In genomic region chr2:196925768-196926561, GRCh38 we compare ENCODE assay signal across 1 cellular context.
TF ChIP-seq lines count a peak whose summit lies in the region.

No MANE protein-coding gene starts in this region.

TF ChIP-seq in HepG2, 621 proteins besides CTCF, POLR2A, EP300 and RAD21 (continued from another document and continues in another):
- TF ChIP-seq ZBTB40 (IDR thresholded peaks at IDR 0.05): no peak
- no peak for TF ChIP-seq ZBTB40 (CRISPR knock-in tag; IDR thresholded peaks at IDR 0.05)
- no peak for TF ChIP-seq U2AF1 (optimal IDR thresholded peaks at IDR 0.05; ENCODE audit: low read depth, low read length)
- 0 out of 2 replicates have a peak, but pooled peaks have one; percentile 23 for TF ChIP-seq TBX2 (CRISPR knock-in tag; IDR thresholded peaks at IDR 0.05; ENCODE audit: borderline replicate concordance)
- TF ChIP-seq CEBPB (IDR thresholded peaks at IDR 0.05; ENCODE audit: borderline replicate concordance, low read depth, low read length): no peak
- TF ChIP-seq KDM3A (CRISPR knock-in tag; IDR thresholded peaks at IDR 0.05; ENCODE audit: low read depth): no peak
- TF ChIP-seq, protein P1, sequence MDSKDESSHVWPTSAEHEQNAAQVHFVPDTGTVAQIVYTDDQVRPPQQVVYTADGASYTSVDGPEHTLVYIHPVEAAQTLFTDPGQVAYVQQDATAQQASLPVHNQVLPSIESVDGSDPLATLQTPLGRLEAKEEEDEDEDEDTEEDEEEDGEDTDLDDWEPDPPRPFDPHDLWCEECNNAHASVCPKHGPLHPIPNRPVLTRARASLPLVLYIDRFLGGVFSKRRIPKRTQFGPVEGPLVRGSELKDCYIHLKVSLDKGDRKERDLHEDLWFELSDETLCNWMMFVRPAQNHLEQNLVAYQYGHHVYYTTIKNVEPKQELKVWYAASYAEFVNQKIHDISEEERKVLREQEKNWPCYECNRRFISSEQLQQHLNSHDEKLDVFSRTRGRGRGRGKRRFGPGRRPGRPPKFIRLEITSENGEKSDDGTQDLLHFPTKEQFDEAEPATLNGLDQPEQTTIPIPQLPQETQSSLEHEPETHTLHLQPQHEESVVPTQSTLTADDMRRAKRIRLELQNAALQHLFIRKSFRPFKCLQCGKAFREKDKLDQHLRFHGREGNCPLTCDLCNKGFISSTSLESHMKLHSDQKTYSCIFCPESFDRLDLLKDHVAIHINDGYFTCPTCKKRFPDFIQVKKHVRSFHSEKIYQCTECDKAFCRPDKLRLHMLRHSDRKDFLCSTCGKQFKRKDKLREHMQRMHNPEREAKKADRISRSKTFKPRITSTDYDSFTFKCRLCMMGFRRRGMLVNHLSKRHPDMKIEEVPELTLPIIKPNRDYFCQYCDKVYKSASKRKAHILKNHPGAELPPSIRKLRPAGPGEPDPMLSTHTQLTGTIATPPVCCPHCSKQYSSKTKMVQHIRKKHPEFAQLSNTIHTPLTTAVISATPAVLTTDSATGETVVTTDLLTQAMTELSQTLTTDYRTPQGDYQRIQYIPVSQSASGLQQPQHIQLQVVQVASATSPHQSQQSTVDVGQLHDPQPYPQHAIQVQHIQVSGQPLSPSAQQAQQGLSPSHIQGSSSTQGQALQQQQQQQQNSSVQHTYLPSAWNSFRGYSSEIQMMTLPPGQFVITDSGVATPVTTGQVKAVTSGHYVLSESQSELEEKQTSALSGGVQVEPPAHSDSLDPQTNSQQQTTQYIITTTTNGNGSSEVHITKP (CRISPR knock-in tag; IDR thresholded peaks at IDR 0.05; ENCODE audit: low read depth): no peak
- TF ChIP-seq, protein P2, sequence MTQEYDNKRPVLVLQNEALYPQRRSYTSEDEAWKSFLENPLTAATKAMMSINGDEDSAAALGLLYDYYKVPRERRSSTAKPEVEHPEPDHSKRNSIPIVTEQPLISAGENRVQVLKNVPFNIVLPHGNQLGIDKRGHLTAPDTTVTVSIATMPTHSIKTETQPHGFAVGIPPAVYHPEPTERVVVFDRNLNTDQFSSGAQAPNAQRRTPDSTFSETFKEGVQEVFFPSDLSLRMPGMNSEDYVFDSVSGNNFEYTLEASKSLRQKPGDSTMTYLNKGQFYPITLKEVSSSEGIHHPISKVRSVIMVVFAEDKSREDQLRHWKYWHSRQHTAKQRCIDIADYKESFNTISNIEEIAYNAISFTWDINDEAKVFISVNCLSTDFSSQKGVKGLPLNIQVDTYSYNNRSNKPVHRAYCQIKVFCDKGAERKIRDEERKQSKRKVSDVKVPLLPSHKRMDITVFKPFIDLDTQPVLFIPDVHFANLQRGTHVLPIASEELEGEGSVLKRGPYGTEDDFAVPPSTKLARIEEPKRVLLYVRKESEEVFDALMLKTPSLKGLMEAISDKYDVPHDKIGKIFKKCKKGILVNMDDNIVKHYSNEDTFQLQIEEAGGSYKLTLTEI (CRISPR knock-in tag; conservative IDR thresholded peaks at IDR 0.05): no peak
- TF ChIP-seq, protein P3, sequence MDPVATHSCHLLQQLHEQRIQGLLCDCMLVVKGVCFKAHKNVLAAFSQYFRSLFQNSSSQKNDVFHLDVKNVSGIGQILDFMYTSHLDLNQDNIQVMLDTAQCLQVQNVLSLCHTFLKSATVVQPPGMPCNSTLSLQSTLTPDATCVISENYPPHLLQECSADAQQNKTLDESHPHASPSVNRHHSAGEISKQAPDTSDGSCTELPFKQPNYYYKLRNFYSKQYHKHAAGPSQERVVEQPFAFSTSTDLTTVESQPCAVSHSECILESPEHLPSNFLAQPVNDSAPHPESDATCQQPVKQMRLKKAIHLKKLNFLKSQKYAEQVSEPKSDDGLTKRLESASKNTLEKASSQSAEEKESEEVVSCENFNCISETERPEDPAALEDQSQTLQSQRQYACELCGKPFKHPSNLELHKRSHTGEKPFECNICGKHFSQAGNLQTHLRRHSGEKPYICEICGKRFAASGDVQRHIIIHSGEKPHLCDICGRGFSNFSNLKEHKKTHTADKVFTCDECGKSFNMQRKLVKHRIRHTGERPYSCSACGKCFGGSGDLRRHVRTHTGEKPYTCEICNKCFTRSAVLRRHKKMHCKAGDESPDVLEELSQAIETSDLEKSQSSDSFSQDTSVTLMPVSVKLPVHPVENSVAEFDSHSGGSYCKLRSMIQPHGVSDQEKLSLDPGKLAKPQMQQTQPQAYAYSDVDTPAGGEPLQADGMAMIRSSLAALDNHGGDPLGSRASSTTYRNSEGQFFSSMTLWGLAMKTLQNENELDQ (CRISPR knock-in tag; IDR thresholded peaks at IDR 0.05; ENCODE audit: borderline replicate concordance): 0 out of 2 replicates have a peak, but pooled peaks have one; percentile 1
- TF ChIP-seq ASH2L (IDR thresholded peaks at IDR 0.05; ENCODE audit: insufficient read length, low read depth, low read length): peak; percentile 92
- no peak for TF ChIP-seq KDM1A (CRISPR knock-in tag; IDR thresholded peaks at IDR 0.05)
- TF ChIP-seq PITX1 (CRISPR knock-in tag; IDR thresholded peaks at IDR 0.05): peak; percentile 32; the same call in 1 of the 2 replicates
- TF ChIP-seq AKAP8 (CRISPR knock-in tag; IDR thresholded peaks at IDR 0.05): no peak
- TF ChIP-seq ZNF160 (CRISPR knock-in tag; IDR thresholded peaks at IDR 0.05): no peak
- TF ChIP-seq ZNF75D (CRISPR knock-in tag; IDR thresholded peaks at IDR 0.05; ENCODE audit: borderline replicate concordance): peak; percentile 74; the same call in 1 of the 2 replicates
- TF ChIP-seq ZNF280B (CRISPR knock-in tag; IDR thresholded peaks at IDR 0.05; ENCODE audit: borderline replicate concordance): no peak; the same call in 1 of the 2 replicates
- TF ChIP-seq ZSCAN12 (CRISPR knock-in tag; IDR thresholded peaks at IDR 0.05): 0 out of 2 replicates have a peak, but pooled peaks have one; percentile 39
- no peak for TF ChIP-seq KLF15 (CRISPR knock-in tag; IDR thresholded peaks at IDR 0.05; ENCODE audit: borderline replicate concordance)
- TF ChIP-seq ZSCAN22 (CRISPR knock-in tag; IDR thresholded peaks at IDR 0.05): no peak
- TF ChIP-seq NFE2L2 (IDR thresholded peaks at IDR 0.05; ENCODE audit: low read length): no peak
- TF ChIP-seq YEATS4 (CRISPR knock-in tag; IDR thresholded peaks at IDR 0.05; ENCODE audit: borderline replicate concordance): 0 out of 2 replicates have a peak, but pooled peaks have one; percentile 59
- TF ChIP-seq ZNF543 (CRISPR knock-in tag; IDR thresholded peaks at IDR 0.05): no peak
- no peak for TF ChIP-seq TSC22D2 (CRISPR knock-in tag; IDR thresholded peaks at IDR 0.05; ENCODE audit: borderline replicate concordance)
- TF ChIP-seq, protein P4, sequence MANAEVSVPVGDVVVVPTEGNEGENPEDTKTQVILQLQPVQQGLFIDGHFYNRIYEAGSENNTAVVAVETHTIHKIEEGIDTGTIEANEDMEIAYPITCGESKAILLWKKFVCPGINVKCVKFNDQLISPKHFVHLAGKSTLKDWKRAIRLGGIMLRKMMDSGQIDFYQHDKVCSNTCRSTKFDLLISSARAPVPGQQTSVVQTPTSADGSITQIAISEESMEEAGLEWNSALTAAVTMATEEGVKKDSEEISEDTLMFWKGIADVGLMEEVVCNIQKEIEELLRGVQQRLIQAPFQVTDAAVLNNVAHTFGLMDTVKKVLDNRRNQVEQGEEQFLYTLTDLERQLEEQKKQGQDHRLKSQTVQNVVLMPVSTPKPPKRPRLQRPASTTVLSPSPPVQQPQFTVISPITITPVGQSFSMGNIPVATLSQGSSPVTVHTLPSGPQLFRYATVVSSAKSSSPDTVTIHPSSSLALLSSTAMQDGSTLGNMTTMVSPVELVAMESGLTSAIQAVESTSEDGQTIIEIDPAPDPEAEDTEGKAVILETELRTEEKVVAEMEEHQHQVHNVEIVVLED (CRISPR knock-in tag; IDR thresholded peaks at IDR 0.05; ENCODE audit: borderline replicate concordance): no peak
- no peak for TF ChIP-seq ZBTB26 (CRISPR knock-in tag; IDR thresholded peaks at IDR 0.05; ENCODE audit: borderline replicate concordance)
- TF ChIP-seq KMT2B (CRISPR knock-in tag; IDR thresholded peaks at IDR 0.05): no peak
- TF ChIP-seq CCAR2 (optimal IDR thresholded peaks at IDR 0.05; ENCODE audit: low read depth, low read length): peak; percentile 45
- no peak for TF ChIP-seq ZNF484 (CRISPR knock-in tag; IDR thresholded peaks at IDR 0.05; ENCODE audit: borderline replicate concordance, low read depth)
- TF ChIP-seq ARID2 (CRISPR knock-in tag; IDR thresholded peaks at IDR 0.05; ENCODE audit: borderline replicate concordance): no peak
- no peak for TF ChIP-seq MED8 (CRISPR knock-in tag; IDR thresholded peaks at IDR 0.05; ENCODE audit: insufficient replicate concordance)
- TF ChIP-seq ZNF350 (CRISPR knock-in tag; IDR thresholded peaks at IDR 0.05; ENCODE audit: borderline replicate concordance, low read depth): no peak
- TF ChIP-seq, protein P5, sequence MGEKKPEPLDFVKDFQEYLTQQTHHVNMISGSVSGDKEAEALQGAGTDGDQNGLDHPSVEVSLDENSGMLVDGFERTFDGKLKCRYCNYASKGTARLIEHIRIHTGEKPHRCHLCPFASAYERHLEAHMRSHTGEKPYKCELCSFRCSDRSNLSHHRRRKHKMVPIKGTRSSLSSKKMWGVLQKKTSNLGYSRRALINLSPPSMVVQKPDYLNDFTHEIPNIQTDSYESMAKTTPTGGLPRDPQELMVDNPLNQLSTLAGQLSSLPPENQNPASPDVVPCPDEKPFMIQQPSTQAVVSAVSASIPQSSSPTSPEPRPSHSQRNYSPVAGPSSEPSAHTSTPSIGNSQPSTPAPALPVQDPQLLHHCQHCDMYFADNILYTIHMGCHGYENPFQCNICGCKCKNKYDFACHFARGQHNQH (CRISPR knock-in tag; IDR thresholded peaks at IDR 0.05): no peak
- TF ChIP-seq KLF9 (CRISPR knock-in tag; IDR thresholded peaks at IDR 0.05; ENCODE audit: low read depth): no peak
- no peak for TF ChIP-seq KDM2A (CRISPR knock-in tag; IDR thresholded peaks at IDR 0.05; ENCODE audit: borderline replicate concordance, low read depth)
- no peak for TF ChIP-seq DNMT1 (CRISPR knock-in tag; IDR thresholded peaks at IDR 0.05)
- no peak for TF ChIP-seq ETV5 (CRISPR knock-in tag; IDR thresholded peaks at IDR 0.05; ENCODE audit: borderline replicate concordance)
